ENCODE assay signal across 1 cellular context in genomic region chr6:123288649-123289048, GRCh38.
TF ChIP-seq lines count a peak whose summit lies in the region.

No MANE protein-coding gene starts in this region.

TF ChIP-seq in neural cell, 6 proteins besides CTCF, POLR2A, EP300 and RAD21 (continued from another document):
- TF ChIP-seq REST (IDR thresholded peaks at IDR 0.05; ENCODE audit: borderline replicate concordance) (no peak), TAF1 (IDR thresholded peaks at IDR 0.05; ENCODE audit: low read depth) (no peak), POLR2AphosphoS5 (IDR thresholded peaks at IDR 0.05) (no peak)
TF ChIP-seq in neural cell: peak in this region for 0.
